2 cellular contexts compared by ENCODE assay signal in the genomic region with DNA sequence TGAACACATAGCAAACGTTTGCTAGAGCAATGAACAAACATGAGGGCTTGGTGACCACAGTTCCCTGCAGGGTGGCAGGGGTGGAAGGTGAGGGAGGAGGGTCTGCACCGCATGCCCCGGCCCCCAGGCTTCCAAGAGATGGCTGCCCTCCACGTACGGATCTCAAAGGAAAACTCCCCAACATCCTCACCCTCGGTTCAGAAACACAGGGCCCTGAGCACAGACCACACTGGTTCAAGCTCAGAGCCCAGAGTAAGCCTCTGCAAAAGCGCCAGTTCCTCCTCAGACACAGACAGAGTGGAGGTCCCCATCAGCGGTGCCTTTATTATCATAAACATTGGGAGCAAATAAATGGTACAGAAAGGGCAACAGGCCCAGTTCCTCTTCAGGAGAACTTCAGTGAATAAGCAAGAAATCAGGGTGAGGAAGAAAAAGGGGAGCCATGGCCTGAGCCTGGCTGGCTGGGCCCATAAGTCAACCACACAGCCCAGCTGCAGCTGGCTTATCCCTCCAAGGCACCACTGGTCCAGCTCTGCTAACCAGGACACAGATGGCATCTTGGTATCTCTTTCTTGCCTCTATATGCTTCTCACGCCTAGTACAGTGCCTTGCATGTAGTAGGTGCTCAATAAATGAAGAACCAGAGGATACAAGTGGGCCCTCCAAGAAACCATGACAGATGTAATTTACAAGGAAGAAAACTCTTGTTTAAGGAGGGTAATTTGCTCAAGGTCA.
TF ChIP-seq lines count a peak whose summit lies in the region.

No MANE protein-coding gene starts in this region.

TF ChIP-seq in HEK293T, 16 proteins besides CTCF, POLR2A, EP300 and RAD21:
- TF ChIP-seq, protein P1, sequence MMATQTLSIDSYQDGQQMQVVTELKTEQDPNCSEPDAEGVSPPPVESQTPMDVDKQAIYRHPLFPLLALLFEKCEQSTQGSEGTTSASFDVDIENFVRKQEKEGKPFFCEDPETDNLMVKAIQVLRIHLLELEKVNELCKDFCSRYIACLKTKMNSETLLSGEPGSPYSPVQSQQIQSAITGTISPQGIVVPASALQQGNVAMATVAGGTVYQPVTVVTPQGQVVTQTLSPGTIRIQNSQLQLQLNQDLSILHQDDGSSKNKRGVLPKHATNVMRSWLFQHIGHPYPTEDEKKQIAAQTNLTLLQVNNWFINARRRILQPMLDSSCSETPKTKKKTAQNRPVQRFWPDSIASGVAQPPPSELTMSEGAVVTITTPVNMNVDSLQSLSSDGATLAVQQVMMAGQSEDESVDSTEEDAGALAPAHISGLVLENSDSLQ (IDR thresholded peaks at IDR 0.05), result no peak
- TF ChIP-seq CTBP1 (IDR thresholded peaks at IDR 0.05; ENCODE audit: borderline replicate concordance) (no peak), FOXA1 (IDR thresholded peaks at IDR 0.05) (no peak), L3MBTL2 (conservative IDR thresholded peaks at IDR 0.05) (no peak), NFRKB (IDR thresholded peaks at IDR 0.05) (no peak), SUZ12 (IDR thresholded peaks at IDR 0.05) (no peak)

TF ChIP-seq in H1, 55 proteins besides CTCF, POLR2A, EP300 and RAD21:
- TF ChIP-seq HDAC6 (IDR thresholded peaks at IDR 0.05; ENCODE audit: low read depth, low read length) (no peak), SP1 (IDR thresholded peaks at IDR 0.05; ENCODE audit: low read depth, low read length) (no peak), KDM5A (IDR thresholded peaks at IDR 0.05; ENCODE audit: low read length) (no peak), NRF1 (IDR thresholded peaks at IDR 0.05; ENCODE audit: low read depth, low read length) (no peak)
